Comparison of ENCODE assay signal across 22 cellular contexts in genomic region chrX:19646298-19646697, GRCh38.
DNase-seq lines count a peak whose midpoint lies in the region; ATAC-seq, FAIRE-seq and TF ChIP-seq lines count a peak whose summit lies in the region.
"Had no signal": no experiment of that assay in that cellular context is flagged by ENCODE, and none has a peak within 500 bp of the region (broad histone marks: within the 10 kb centered on the region; RNA-seq: fewer than 3 reads in every experiment).

No MANE protein-coding gene starts in this region.

- H3K4me3 ChIP-seq in BE2C (ENCODE audit: low read depth, low read length), result no peak overlapping the region
- no peak overlapping the region for H3K4me3 ChIP-seq in astrocyte (ENCODE audit: insufficient read depth, low read depth, low read length)
- no peak overlapping the region for H3K4me3 ChIP-seq in OCI-LY7 (ENCODE audit: low read depth, low read length, poor library complexity, severe bottlenecking)
- H3K4me3 ChIP-seq: K562 had no signal

- BruUV-seq in OCI-LY7 (replicated peaks; lab: Mats Ljungman, UMichigan), result no TSS peak

- no peaks in the 10 kb centered on the region for H3K9me2 ChIP-seq in OCI-LY7 (ENCODE audit: insufficient read depth, low read length)

- H3K27me3 Mint-ChIP-seq in astrocyte (ENCODE audit: low read depth, unreplicated experiment), result no peaks in the 10 kb centered on the region
- no peaks in the 10 kb centered on the region for H3K27me3 Mint-ChIP-seq in nephron (ENCODE audit: low read depth)

- H3K4me1 Mint-ChIP-seq in astrocyte (ENCODE audit: low read depth, unreplicated experiment) (peaks cover 16% of the 10 kb centered on the region), nephron (peaks cover 34% of the 10 kb centered on the region)

- H3K79me2 ChIP-seq in astrocyte (ENCODE audit: insufficient read depth, low read length) (peaks cover 8% of the 10 kb centered on the region), OCI-LY7 (ENCODE audit: insufficient read depth, low read depth, low read length) (no peaks in the 10 kb centered on the region)

- H3K4me3 Mint-ChIP-seq in astrocyte (ENCODE audit: unreplicated experiment), result no peak overlapping the region
- H3K4me3 Mint-ChIP-seq in nephron, result no peak overlapping the region

- peak; percentile 70 for FAIRE-seq in GM12892 (lab: Jason Lieb, UNC)
- FAIRE-seq in astrocyte (lab: Jason Lieb, UNC), result peak; percentile 65
- FAIRE-seq: A204.1, K562 had no signal

- H3K27ac Mint-ChIP-seq in astrocyte (ENCODE audit: unreplicated experiment) (no peak overlapping the region), nephron (peak overlapping the region in 2 of 3 experiments; percentile 52 to 72)

- H3K9me3 ChIP-seq in BE2C (no peaks in the 10 kb centered on the region), astrocyte (ENCODE audit: insufficient read depth, low read depth, low read length) (no peaks in the 10 kb centered on the region), OCI-LY7 (ENCODE audit: low read length) (no peaks in the 10 kb centered on the region)

- no peak overlapping the region for H3K9ac ChIP-seq in astrocyte (ENCODE audit: low read length)

- H3K27me3 ChIP-seq in BE2C (no peaks in the 10 kb centered on the region), astrocyte (ENCODE audit: insufficient read depth, low read length) (no peaks in the 10 kb centered on the region)

- H3K27ac ChIP-seq in astrocyte (ENCODE audit: low read depth, low read length), result no peak overlapping the region
- H3K27ac ChIP-seq in OCI-LY7 (ENCODE audit: low read depth, low read length, poor library complexity, severe bottlenecking), result no peak overlapping the region

- DNase-seq in BE2C, result peak; percentile 7
- no peak for DNase-seq in GM12892 (ENCODE audit: insufficient read length)
- DNase-seq in astrocyte (ENCODE audit: low read depth), result no peak
- DNase-seq in Right ventricle myocardium inferior (ENCODE audit: missing footprints), result no peak
- DNase-seq in GM19238 (ENCODE audit: insufficient read length, low spot score), result no peak
- DNase-seq in OCI-LY7 (ENCODE audit: low spot score), result no peak
- DNase-seq in NCI-H526 treated with DMSO at 0.1 percent for 48 hours (lab: John Stamatoyannopoulos, UW), result no peak
- DNase-seq: Calu3, DMS153, MM.1S, NCI-H1048, NCI-H1436, NCI-H187 treated with DMSO at 0.1 percent for 48 hours, NCI-H2107, NCI-H2227 treated with DMSO at 0.1 percent for 48 hours, NCI-H510A, NCI-H748 treated with DMSO at 0.1 percent for 48 hours, OCI-M1, Right ventricle myocardium superior had no signal

- H2AFZ ChIP-seq in astrocyte (ENCODE audit: low read depth, low read length) (no peak overlapping the region), OCI-LY7 (ENCODE audit: low read length) (no peak overlapping the region)

- H4K20me1 ChIP-seq in astrocyte (ENCODE audit: insufficient read depth, low read length) (no peaks in the 10 kb centered on the region), OCI-LY7 (ENCODE audit: insufficient read depth, low read length) (no peaks in the 10 kb centered on the region)

- H3K4me2 ChIP-seq in astrocyte (ENCODE audit: low read length) (no peak overlapping the region), OCI-LY7 (ENCODE audit: low read length) (no peak overlapping the region)

- no peaks in the 10 kb centered on the region for H3K9me3 Mint-ChIP-seq in astrocyte (ENCODE audit: unreplicated experiment)
- H3K9me3 Mint-ChIP-seq in nephron, result peaks cover 3% of the 10 kb centered on the region

- CTCF ChIA-PET in OCI-LY7 (lab: Charles Lee; ENCODE audit: unreplicated experiment), result no interaction called here

- H3K36me3 Mint-ChIP-seq in astrocyte (ENCODE audit: low read depth, unreplicated experiment) (peaks cover 4% of the 10 kb centered on the region), nephron (ENCODE audit: low read depth) (no peaks in the 10 kb centered on the region)

- no peak for TF ChIP-seq POLR2A in GM12892 (IDR thresholded peaks at IDR 0.05; ENCODE audit: low read depth, low read length)

- intact Hi-C loops in Right ventricle myocardium inferior (cut with DNase I), result no loop called here
- intact Hi-C loops in OCI-LY7 (cut with micrococcal nuclease; ENCODE audit: unreplicated experiment), result no loop called here

- TF ChIP-seq CTCF in BE2C (IDR thresholded peaks at IDR 0.05; ENCODE audit: low read depth, low read length), result no peak
- TF ChIP-seq CTCF in astrocyte (IDR thresholded peaks at IDR 0.05; ENCODE audit: insufficient read depth, low read depth, low read length), result no peak
- TF ChIP-seq CTCF in nephron (IDR thresholded peaks at IDR 0.05; ENCODE audit: unreplicated experiment in 3 of 3), result no peak
- TF ChIP-seq CTCF in OCI-LY7 (conservative IDR thresholded peaks at IDR 0.05; ENCODE audit: low read length), result no peak

- H3K36me3 ChIP-seq in BE2C (no peaks in the 10 kb centered on the region), astrocyte (ENCODE audit: insufficient read depth, low read length) (no peaks in the 10 kb centered on the region), OCI-LY7 (ENCODE audit: insufficient read depth, low read length) (peaks cover 14% of the 10 kb centered on the region)

- no peaks in the 10 kb centered on the region for H3K4me1 ChIP-seq in BE2C
- no peaks in the 10 kb centered on the region for H3K4me1 ChIP-seq in astrocyte (ENCODE audit: insufficient read depth, low read length)
- H3K4me1 ChIP-seq in OCI-LY7 (ENCODE audit: insufficient read depth, low read length, poor library complexity, severe bottlenecking), result no peaks in the 10 kb centered on the region

- ATAC-seq in Right ventricle myocardium inferior, result no peak
- ATAC-seq: K562 had no signal

- POLR2A ChIA-PET in OCI-LY7 (lab: Charles Lee), result interaction anchor here (0.5 to 0.6 kb wide), 2 partner anchors 11 to 621 kb away, joined by 5 read pairs; no protein-coding TSS in a partner anchor
